In the genomic region with DNA sequence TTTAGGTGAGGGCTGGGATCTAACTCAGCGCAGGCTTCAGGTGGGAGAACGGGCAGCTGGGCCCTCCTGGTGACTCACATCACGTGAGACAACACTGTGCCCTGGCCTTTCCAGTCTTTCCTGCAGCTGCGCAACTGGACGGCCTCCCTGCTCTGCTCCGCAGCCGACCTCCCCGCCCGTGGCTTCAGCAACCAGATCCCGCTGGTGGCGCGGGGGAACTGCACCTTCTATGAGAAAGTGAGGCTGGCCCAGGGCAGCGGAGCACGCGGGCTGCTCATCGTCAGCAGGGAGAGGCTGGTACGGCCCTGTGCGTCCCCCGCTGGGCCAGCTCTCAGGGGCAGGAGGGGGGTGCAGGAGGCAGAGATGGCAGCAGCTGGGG, we compare ENCODE assay signal across 1 cellular context.
TF ChIP-seq lines count a peak whose summit lies in the region.

No MANE protein-coding gene starts in this region.

TF ChIP-seq in GM23338, 12 proteins besides CTCF, POLR2A, EP300 and RAD21 (continued from another document):
- no peak for TF ChIP-seq EZH2 (IDR thresholded peaks at IDR 0.05; ENCODE audit: low read depth, unreplicated experiment)
